1 cellular context compared by ENCODE assay signal in the genomic region with DNA sequence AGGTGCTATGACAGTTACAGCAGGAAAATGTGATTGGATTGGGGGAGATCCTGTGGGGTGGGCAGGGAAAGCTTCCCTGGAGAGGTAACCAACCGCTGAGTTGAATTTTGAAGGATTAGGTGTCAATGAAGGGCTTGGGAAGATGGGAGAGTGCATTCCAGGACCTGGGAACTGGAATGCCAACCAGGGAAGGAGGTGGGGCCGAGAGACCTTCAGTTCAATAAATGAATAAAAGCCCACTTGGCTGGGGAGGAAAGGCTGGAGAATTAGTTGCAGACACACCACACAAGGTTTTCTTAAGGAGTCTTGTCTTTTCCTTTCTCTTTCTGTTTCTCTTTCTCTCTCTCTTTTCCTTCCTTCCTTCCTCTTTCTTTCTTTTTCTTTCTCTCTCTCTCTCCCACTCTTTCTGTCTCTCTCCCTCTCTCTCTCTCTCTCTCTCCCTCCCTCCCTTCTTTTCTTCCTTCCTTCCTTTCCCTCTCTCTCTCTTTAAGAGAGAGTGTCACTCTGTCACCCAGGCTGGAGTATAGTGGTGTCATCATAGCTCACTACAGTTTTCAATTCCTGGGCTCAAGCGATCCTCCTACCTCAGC.
TF ChIP-seq lines count a peak whose summit lies in the region.

No MANE protein-coding gene starts in this region.

TF ChIP-seq in H1, 55 proteins besides CTCF, POLR2A, EP300 and RAD21:
- no peak for TF ChIP-seq SUZ12 (IDR thresholded peaks at IDR 0.05; ENCODE audit: low read length)
- TF ChIP-seq, protein P1, sequence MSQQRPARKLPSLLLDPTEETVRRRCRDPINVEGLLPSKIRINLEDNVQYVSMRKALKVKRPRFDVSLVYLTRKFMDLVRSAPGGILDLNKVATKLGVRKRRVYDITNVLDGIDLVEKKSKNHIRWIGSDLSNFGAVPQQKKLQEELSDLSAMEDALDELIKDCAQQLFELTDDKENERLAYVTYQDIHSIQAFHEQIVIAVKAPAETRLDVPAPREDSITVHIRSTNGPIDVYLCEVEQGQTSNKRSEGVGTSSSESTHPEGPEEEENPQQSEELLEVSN (IDR thresholded peaks at IDR 0.05), result no peak
- 0 out of 2 replicates have a peak, but pooled peaks have one; percentile 30 for TF ChIP-seq TEAD4 (IDR thresholded peaks at IDR 0.05; ENCODE audit: low read depth, low read length)
- no peak for TF ChIP-seq HDAC6 (IDR thresholded peaks at IDR 0.05; ENCODE audit: low read depth, low read length)
- TF ChIP-seq RFX5 (IDR thresholded peaks at IDR 0.05; ENCODE audit: borderline replicate concordance, low read depth, low read length), result no peak
- TF ChIP-seq BRCA1 (IDR thresholded peaks at IDR 0.05; ENCODE audit: low read depth, low read length), result no peak
- TF ChIP-seq SP2 (IDR thresholded peaks at IDR 0.05; ENCODE audit: low read length), result no peak
